25 cellular contexts compared by ENCODE assay signal in genomic region chr4:143251781-143252180, GRCh38.
DNase-seq lines count a peak whose midpoint lies in the region; ATAC-seq and TF ChIP-seq lines count a peak whose summit lies in the region.
"Had no signal": no experiment of that assay in that cellular context is flagged by ENCODE, and none has a peak within 500 bp of the region (broad histone marks: within the 10 kb centered on the region; RNA-seq: fewer than 3 reads in every experiment).

No MANE protein-coding gene starts in this region.

- TF ChIP-seq CTCF in fibroblast of lung (conservative IDR thresholded peaks at IDR 0.05 in 1 of 2, IDR thresholded peaks at IDR 0.05 in 1 of 2; ENCODE audit: low read depth in 1 of 2, low read length in 2 of 2), result no peak
- no peak for TF ChIP-seq CTCF in mucosa of descending colon (IDR thresholded peaks at IDR 0.05)
- no peak for TF ChIP-seq CTCF in glutamatergic neuron (IDR thresholded peaks at IDR 0.05; ENCODE audit: partially characterized antibody, unreplicated experiment)

- intact Hi-C loops in mucosa of descending colon (cut with DNase I, micrococcal nuclease), result no loop called here

- no peak overlapping the region for H3K9ac ChIP-seq in fibroblast of lung (ENCODE audit: insufficient read depth, low read length)

- H3K4me3 Mint-ChIP-seq in glutamatergic neuron (ENCODE audit: unreplicated experiment), result no peak overlapping the region
- H3K4me3 Mint-ChIP-seq in stimulated activated naive CD8-positive, alpha-beta T cell treated with anti-CD3 and anti-CD28 coated beads, Interleukin-15, amount 100 ng/mL, for 72 hours, result no peak overlapping the region
- H3K4me3 Mint-ChIP-seq: activated B cell treated with CpG ODN at 0.5 μM for 24 hours; activated naive CD8-positive, alpha-beta T cell treated with anti-CD3 and anti-CD28 coated beads, Interleukin-2, amount 10 ng/mL, durations not matched to agents 7 days and 5 days; effector memory CD8-positive, alpha-beta T cell; GM23338; natural killer cell treated with Interleukin-12 subunit alpha and Interleukin-12 subunit beta and Interleukin-15 and Interleukin-18, amount 100 ng/mL, for 72 hours had no signal

- ATAC-seq in SK-N-SH treated with all-trans-retinoic acid at 6 μM for 48 hours, result 0 out of 3 replicates have a peak, but pooled peaks have one; percentile 40
- peak; percentile 66 for ATAC-seq in mucosa of descending colon
- no peak for ATAC-seq in HG02884 (IDR thresholded peaks at IDR 0.05; ENCODE audit: unreplicated experiment)
- no peak for ATAC-seq in stimulated activated naive CD8-positive, alpha-beta T cell treated with anti-CD3 and anti-CD28 coated beads, Interleukin-15, amount 100 ng/mL, for 72 hours
- ATAC-seq: effector memory CD8-positive, alpha-beta T cell; GM23338; HepG2; natural killer cell treated with Interleukin-12 subunit alpha and Interleukin-12 subunit beta and Interleukin-15 and Interleukin-18, amount 100 ng/mL, for 72 hours; Right ventricle myocardium inferior; sciatic nerve had no signal

- H3K36me3 Mint-ChIP-seq in glutamatergic neuron (ENCODE audit: unreplicated experiment), result no peaks in the 10 kb centered on the region
- H3K36me3 Mint-ChIP-seq: natural killer cell treated with Interleukin-12 subunit alpha and Interleukin-12 subunit beta and Interleukin-15 and Interleukin-18, amount 100 ng/mL, for 72 hours had no signal

- H3K4me2 ChIP-seq in fibroblast of lung (ENCODE audit: extremely low read depth, insufficient read depth, low read length), result no peak overlapping the region

- no peaks in the 10 kb centered on the region for H3K9me3 Mint-ChIP-seq in glutamatergic neuron (ENCODE audit: unreplicated experiment)
- no peaks in the 10 kb centered on the region for H3K9me3 Mint-ChIP-seq in stimulated activated naive CD8-positive, alpha-beta T cell treated with anti-CD3 and anti-CD28 coated beads, Interleukin-15, amount 100 ng/mL, for 72 hours
- H3K9me3 Mint-ChIP-seq: activated B cell treated with CpG ODN at 0.5 μM for 24 hours; activated naive CD8-positive, alpha-beta T cell treated with anti-CD3 and anti-CD28 coated beads, Interleukin-2, amount 10 ng/mL, durations not matched to agents 7 days and 5 days; effector memory CD8-positive, alpha-beta T cell; GM23338; natural killer cell treated with Interleukin-12 subunit alpha and Interleukin-12 subunit beta and Interleukin-15 and Interleukin-18, amount 100 ng/mL, for 72 hours had no signal

- no peaks in the 10 kb centered on the region for H3K4me1 Mint-ChIP-seq in glutamatergic neuron (ENCODE audit: low read depth, unreplicated experiment)
- H3K4me1 Mint-ChIP-seq in stimulated activated naive CD8-positive, alpha-beta T cell treated with anti-CD3 and anti-CD28 coated beads, Interleukin-15, amount 100 ng/mL, for 72 hours, result no peaks in the 10 kb centered on the region
- H3K4me1 Mint-ChIP-seq: activated B cell treated with CpG ODN at 0.5 μM for 24 hours; activated naive CD8-positive, alpha-beta T cell treated with anti-CD3 and anti-CD28 coated beads, Interleukin-2, amount 10 ng/mL, durations not matched to agents 7 days and 5 days had no signal

- no peak overlapping the region for H3K27ac Mint-ChIP-seq in glutamatergic neuron (ENCODE audit: unreplicated experiment)
- H3K27ac Mint-ChIP-seq in stimulated activated naive CD8-positive, alpha-beta T cell treated with anti-CD3 and anti-CD28 coated beads, Interleukin-15, amount 100 ng/mL, for 72 hours, result no peak overlapping the region
- H3K27ac Mint-ChIP-seq: activated B cell treated with CpG ODN at 0.5 μM for 24 hours; activated naive CD8-positive, alpha-beta T cell treated with anti-CD3 and anti-CD28 coated beads, Interleukin-2, amount 10 ng/mL, durations not matched to agents 7 days and 5 days; effector memory CD8-positive, alpha-beta T cell; GM23338; natural killer cell treated with Interleukin-12 subunit alpha and Interleukin-12 subunit beta and Interleukin-15 and Interleukin-18, amount 100 ng/mL, for 72 hours had no signal

- H3K36me3 ChIP-seq in fibroblast of lung (ENCODE audit: control insufficient read depth, insufficient read depth, low read length) (no peaks in the 10 kb centered on the region), mucosa of descending colon (ENCODE audit: low read depth) (no peaks in the 10 kb centered on the region)
- H3K36me3 ChIP-seq: upper lobe of left lung had no signal

- H3K27ac ChIP-seq in fibroblast of lung (ENCODE audit: insufficient read depth, low read length), result no peak overlapping the region
- H3K27ac ChIP-seq: upper lobe of left lung had no signal

- no peaks in the 10 kb centered on the region for H3K27me3 Mint-ChIP-seq in glutamatergic neuron (ENCODE audit: unreplicated experiment)
- peaks cover 16% of the 10 kb centered on the region for H3K27me3 Mint-ChIP-seq in stimulated activated naive CD8-positive, alpha-beta T cell treated with anti-CD3 and anti-CD28 coated beads, Interleukin-15, amount 100 ng/mL, for 72 hours

- H2AFZ ChIP-seq in fibroblast of lung (ENCODE audit: low read length), result no peak overlapping the region

- H3K79me2 ChIP-seq in fibroblast of lung (ENCODE audit: control insufficient read depth, insufficient read depth, low read length), result no peaks in the 10 kb centered on the region

- DNase-seq in HS-5 (ENCODE audit: low read depth) (peak; percentile 4), fibroblast of lung (ENCODE audit: low read depth in 2 of 2) (peak; percentile 5 to 55), mucosa of descending colon (no peak), glutamatergic neuron (no peak), activated T-cell treated with anti-CD3 and anti-CD28 coated beads for 4 hours (no peak)
- DNase-seq in stimulated activated naive CD8-positive, alpha-beta T cell treated with anti-CD3 and anti-CD28 coated beads, Interleukin-15, amount 100 ng/mL, for 72 hours, result no peak
- DNase-seq: activated B cell treated with CpG ODN at 0.5 μM for 24 hours; activated CD4-positive, alpha-beta T cell treated with anti-CD3 and anti-CD28 coated beads, Interleukin-2, amount 50 U/mL, for 4 hours; activated CD8-positive, alpha-beta memory T cell treated with anti-CD3 and anti-CD28 coated beads, Interleukin-2, amount 50 U/mL, for 48 hours; activated naive CD8-positive, alpha-beta T cell treated with anti-CD3 and anti-CD28 coated beads, Interleukin-2, amount 10 ng/mL, durations not matched to agents 7 days and 5 days; C1 segment of cervical spinal cord; effector memory CD8-positive, alpha-beta T cell; MM.1S; NCI-H146; NCI-H526; stimulated activated CD8-positive, alpha-beta memory T cell treated with anti-CD3 and anti-CD28 coated beads, Interleukin-4, amount 100 ng/mL, for 48 hours; T1000; upper lobe of left lung had no signal

- H3K4me1 ChIP-seq in fibroblast of lung (ENCODE audit: control insufficient read depth, extremely low read depth, insufficient read depth, low read length) (no peaks in the 10 kb centered on the region), mucosa of descending colon (ENCODE audit: low read depth) (no peaks in the 10 kb centered on the region)
- H3K4me1 ChIP-seq: upper lobe of left lung had no signal

- no peaks in the 10 kb centered on the region for H3K27me3 ChIP-seq in fibroblast of lung (ENCODE audit: control insufficient read depth, insufficient read depth, low read length)
- H3K27me3 ChIP-seq: upper lobe of left lung had no signal

- no peak overlapping the region for H3K4me3 ChIP-seq in fibroblast of lung (replicated peaks in 1 of 4; ENCODE audit: control extremely low read depth in 1 of 4, insufficient read depth in 1 of 4, low read depth in 3 of 4, low read length in 4 of 4)
- H3K4me3 ChIP-seq in mucosa of descending colon, result no peak overlapping the region
- H3K4me3 ChIP-seq: GM23338, upper lobe of left lung had no signal

- H3K9me3 ChIP-seq in fibroblast of lung (ENCODE audit: control insufficient read depth, insufficient read depth, low read depth, low read length) (no peaks in the 10 kb centered on the region), mucosa of descending colon (no peaks in the 10 kb centered on the region)
- H3K9me3 ChIP-seq: upper lobe of left lung had no signal

- no peaks in the 10 kb centered on the region for H4K20me1 ChIP-seq in fibroblast of lung (ENCODE audit: control insufficient read depth, extremely low read depth, insufficient read depth, low read length)

TF ChIP-seq in SK-N-SH treated with all-trans-retinoic acid at 6 μM for 48 hours, 23 proteins besides CTCF, POLR2A, EP300 and RAD21 (continues in another document):
- no peak for TF ChIP-seq RARB (CRISPR knock-in tag; IDR thresholded peaks at IDR 0.05)
- no peak for TF ChIP-seq ZNF8 (CRISPR knock-in tag; IDR thresholded peaks at IDR 0.05)
- no peak for TF ChIP-seq GLIS3 (CRISPR knock-in tag; IDR thresholded peaks at IDR 0.05)
- TF ChIP-seq CSRNP3 (CRISPR knock-in tag; IDR thresholded peaks at IDR 0.05), result no peak
- no peak for TF ChIP-seq ZNF565 (CRISPR knock-in tag; conservative IDR thresholded peaks at IDR 0.05; ENCODE audit: low read depth)
- no peak for TF ChIP-seq PATZ1 (CRISPR knock-in tag; IDR thresholded peaks at IDR 0.05; ENCODE audit: borderline replicate concordance)

Comparison
In these comparisons a context has a peak if more than half of its experiments do, and no peak if none do; other contexts are left out.
1. DNase-seq: peak in HS-5 (single experiment) and fibroblast of lung (2 of 2); none in mucosa of descending colon (0 of 3), glutamatergic neuron (single experiment), activated T-cell treated with anti-CD3 and anti-CD28 coated beads for 4 hours (single experiment) and stimulated activated naive CD8-positive, alpha-beta T cell treated with anti-CD3 and anti-CD28 coated beads, Interleukin-15, amount 100 ng/mL, for 72 hours (0 of 2).
2. ATAC-seq: peak in SK-N-SH treated with all-trans-retinoic acid at 6 μM for 48 hours (single experiment) and mucosa of descending colon (single experiment); none in HG02884 (single experiment) and stimulated activated naive CD8-positive, alpha-beta T cell treated with anti-CD3 and anti-CD28 coated beads, Interleukin-15, amount 100 ng/mL, for 72 hours (single experiment).